In the genomic region with DNA sequence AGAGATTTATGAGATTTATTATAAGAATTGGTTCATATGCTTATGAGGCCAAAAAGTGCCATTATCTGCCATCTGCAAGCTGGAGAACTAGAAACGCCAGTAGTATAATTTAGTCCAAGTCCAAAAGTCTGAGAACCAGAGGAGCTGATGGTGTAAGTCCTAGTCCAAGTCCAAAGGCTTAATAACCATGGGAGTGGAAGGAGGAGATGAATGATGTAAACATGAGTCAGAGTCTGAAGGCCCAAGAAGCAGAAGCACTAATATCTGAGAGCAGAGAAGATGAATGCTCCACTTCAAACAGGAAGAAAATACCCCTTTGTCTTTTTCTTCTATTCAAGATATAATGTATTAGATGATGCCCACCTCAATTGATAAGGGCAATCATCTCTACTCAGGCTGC, we compare ENCODE assay signal across 27 cellular contexts.
DNase-seq lines count a peak whose midpoint lies in the region; ATAC-seq and TF ChIP-seq lines count a peak whose summit lies in the region.
"Had no signal": no experiment of that assay in that cellular context is flagged by ENCODE, and none has a peak within 500 bp of the region (broad histone marks: within the 10 kb centered on the region; RNA-seq: fewer than 3 reads in every experiment).

No MANE protein-coding gene starts in this region.

- intact Hi-C loops in Right ventricle myocardium superior (cut with DNase I), result no loop called here

- DNase-seq in GM03348 (ENCODE audit: low spot score), result peak; percentile 37
- DNase-seq in NB4 (ENCODE audit: low read depth), result peak; percentile 2
- DNase-seq in choroid plexus epithelial cell (ENCODE audit: low read depth), result peak; percentile 59
- DNase-seq in skeletal muscle cell (ENCODE audit: low read depth), result peak; percentile 49
- DNase-seq in SW 1271 (lab: John Stamatoyannopoulos, UW), result no peak
- no peak for DNase-seq in Right ventricle myocardium superior
- DNase-seq: activated CD4-positive, alpha-beta T cell treated with anti-CD3 and anti-CD28 coated beads for 36 hours; activated CD8-positive, alpha-beta memory T cell treated with anti-CD3 and anti-CD28 coated beads for 24 hours; activated gamma-delta T cell; activated naive CD8-positive, alpha-beta T cell treated with anti-CD3 and anti-CD28 coated beads, Interleukin-2, amount 50 U/mL, for 24 hours; activated T-cell treated with anti-CD3 and anti-CD28 coated beads, Interleukin-2, amount 50 U/mL, for 1 hour; body of pancreas; CD4-positive, alpha-beta T cell; DMS 273 treated with DMSO at 0.1 percent for 48 hours; effector memory CD4-positive, alpha-beta T cell; GDM1; GOT3; NCI-H2081 treated with DMSO at 0.1 percent for 48 hours; NCI-H510A treated with DMSO at 0.1 percent for 48 hours; posterior cingulate gyrus; right lobe of liver; thyroid gland had no signal

- H3K4me3 ChIP-seq in NB4 (ENCODE audit: low read depth, low read length), result no peak overlapping the region
- H3K4me3 ChIP-seq in choroid plexus epithelial cell (ENCODE audit: low read depth, low read length), result no peak overlapping the region
- no peak overlapping the region for H3K4me3 ChIP-seq in skeletal muscle cell (ENCODE audit: low read depth, low read length)
- H3K4me3 ChIP-seq: body of pancreas, neural progenitor cell, right lobe of liver, SJSA1, thyroid gland had no signal

- TF ChIP-seq POLR2A in NB4 (IDR thresholded peaks at IDR 0.05; ENCODE audit: extremely low read depth, insufficient read length), result no peak

- no peak for ATAC-seq in HG02759 (IDR thresholded peaks at IDR 0.05; ENCODE audit: unreplicated experiment)
- no peak for ATAC-seq in Right ventricle myocardium superior (ENCODE audit: poor library complexity)
- ATAC-seq: activated CD4-positive, alpha-beta T cell treated with anti-CD3 and anti-CD28 coated beads for 36 hours; activated naive CD8-positive, alpha-beta T cell treated with anti-CD3 and anti-CD28 coated beads, Interleukin-2, amount 50 U/mL, for 24 hours; body of pancreas; esophagus mucosa; HepG2; right lobe of liver had no signal

- no peak for TF ChIP-seq CTCF in NB4 (IDR thresholded peaks at IDR 0.05; ENCODE audit: low read depth, low read length)
- TF ChIP-seq CTCF in choroid plexus epithelial cell (conservative IDR thresholded peaks at IDR 0.05; ENCODE audit: low read depth, low read length), result no peak

Comparison
In these comparisons a context has a peak if more than half of its experiments do, and no peak if none do; other contexts are left out.
1. DNase-seq: peak in GM03348 (single experiment), NB4 (single experiment), choroid plexus epithelial cell (single experiment) and skeletal muscle cell (single experiment); none in SW 1271 (0 of 2) and Right ventricle myocardium superior (single experiment).